Comparison of ENCODE assay signal across 18 cellular contexts in the genomic region with DNA sequence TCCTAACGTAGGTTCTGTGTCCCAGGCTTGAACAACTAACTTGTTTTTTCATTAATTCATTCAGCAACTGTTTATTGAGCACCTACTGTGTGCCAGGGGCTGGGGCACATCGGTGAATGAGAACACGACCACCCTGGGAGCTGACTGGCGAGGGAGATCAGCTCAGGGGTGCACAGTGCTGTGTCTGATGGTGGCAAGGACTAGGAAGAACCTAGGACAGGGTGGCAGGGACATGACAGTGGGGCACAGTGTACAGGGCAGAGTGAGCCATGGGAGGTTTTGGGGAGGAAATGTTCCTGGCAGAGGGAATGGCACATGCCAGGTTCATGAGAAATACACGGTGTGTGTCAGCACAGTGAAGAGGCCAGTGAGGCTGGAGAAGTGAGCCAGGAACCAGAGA.
DNase-seq lines count a peak whose midpoint lies in the region; ATAC-seq, FAIRE-seq and TF ChIP-seq lines count a peak whose summit lies in the region.
"Had no signal": no experiment of that assay in that cellular context is flagged by ENCODE, and none has a peak within 500 bp of the region (broad histone marks: within the 10 kb centered on the region; RNA-seq: fewer than 3 reads in every experiment).

No MANE protein-coding gene starts in this region.

- H3K23ac ChIP-seq in H9 (ENCODE audit: insufficient read length, low read depth, low read length) = no peak overlapping the region

- H3K9ac ChIP-seq in H9 (ENCODE audit: extremely low read depth, insufficient read length, low read length) (no peak overlapping the region), GM12878 (ENCODE audit: control insufficient read depth, insufficient read depth, low read length) (no peak overlapping the region), kidney (ENCODE audit: low read length in 2 of 2) (no peak overlapping the region)
- H3K9ac ChIP-seq: BLaER1 treated with 17β-estradiol and CSF1 and Interleukin-3, amounts not matched to agents 10 nM and 100 nM had no signal

- H3K27me3 Mint-ChIP-seq in Caco-2 (ENCODE audit: insufficient read depth, unreplicated experiment) (no peaks in the 10 kb centered on the region), H9 (ENCODE audit: low read depth) (no peaks in the 10 kb centered on the region; the same call in 1 of the 2 replicates), progenitor cell of endocrine pancreas (no peaks in the 10 kb centered on the region)

- no peaks in the 10 kb centered on the region for H3K23me2 ChIP-seq in H9 (ENCODE audit: insufficient read length, low read depth, low read length, poor library complexity, severe bottlenecking)

- H4K8ac ChIP-seq in H9 (replicated peaks; ENCODE audit: insufficient read length, low read depth, low read length) = peak overlapping the region; percentile 69

- no peak overlapping the region for H3K14ac ChIP-seq in H9 (ENCODE audit: insufficient read depth, low read length)

- no peak for TF ChIP-seq POLR2A in GM12878 (IDR thresholded peaks at IDR 0.05; ENCODE audit: low read depth, low read length)

- H3K36me3 ChIP-seq in Caco-2 (ENCODE audit: control insufficient read depth, insufficient read depth, low read length) = no peaks in the 10 kb centered on the region
- H3K36me3 ChIP-seq in GM12878 (ENCODE audit: control insufficient read depth in 2 of 2, insufficient read depth in 2 of 2, low read length in 1 of 2) = no peaks in the 10 kb centered on the region
- H3K36me3 ChIP-seq in PC-9 (ENCODE audit: low read depth) = no peaks in the 10 kb centered on the region
- H3K36me3 ChIP-seq in kidney (ENCODE audit: control insufficient read depth in 1 of 2, insufficient read depth in 2 of 2, low read length in 2 of 2) = no peaks in the 10 kb centered on the region
- H3K36me3 ChIP-seq: BLaER1 treated with 17β-estradiol and CSF1 and Interleukin-3, amounts not matched to agents 10 nM and 100 nM; HAP-1 had no signal

- H3K4me1 Mint-ChIP-seq in Caco-2 (ENCODE audit: low read depth, unreplicated experiment) (peaks cover 13% of the 10 kb centered on the region), H9 (peaks cover 0 to 10% of the 10 kb centered on the region in 2 experiments; a peak in 1 of 4 replicates), progenitor cell of endocrine pancreas (ENCODE audit: low read depth) (no peaks in the 10 kb centered on the region)
- H3K4me1 Mint-ChIP-seq: B cell had no signal

- no CpG with 5 or more reads among the region's 5 CpGs for WGBS in H9 (ENCODE audit: extremely low coverage, insufficient read length, low lambda C conversion rate)
- WGBS in GM12878 (ENCODE audit: insufficient coverage, insufficient replicate concordance, low lambda C conversion rate, missing lambda C conversion rate) = 24% methylated on average over 5 of the region's 5 CpGs

- no peaks in the 10 kb centered on the region for H3F3A ChIP-seq in PC-9 (ENCODE audit: insufficient read depth, low read depth)

- H3K4me1 ChIP-seq in Caco-2 (no peaks in the 10 kb centered on the region), H9 (ENCODE audit: insufficient read depth, low read length) (no peaks in the 10 kb centered on the region), GM12878 (ENCODE audit: control insufficient read depth, insufficient read depth, low read length) (no peaks in the 10 kb centered on the region), PC-9 (replicated peaks; ENCODE audit: insufficient read depth) (no peaks in the 10 kb centered on the region), kidney (ENCODE audit: control insufficient read depth in 1 of 2, insufficient read depth in 1 of 2, low read depth in 1 of 2, low read length in 2 of 2) (no peaks in the 10 kb centered on the region)
- H3K4me1 ChIP-seq: HAP-1 had no signal

- H3K36me3 Mint-ChIP-seq in Caco-2 (ENCODE audit: insufficient read depth, unreplicated experiment) (peaks cover 91% of the 10 kb centered on the region), H9 (ENCODE audit: insufficient read depth in 1 of 3, low read depth in 3 of 3) (peaks cover 2 to 8% (median 7%) of the 10 kb centered on the region in 3 experiments; a peak in 5 of 7 replicates), progenitor cell of endocrine pancreas (ENCODE audit: insufficient read depth) (peaks cover 15% of the 10 kb centered on the region)
- H3K36me3 Mint-ChIP-seq: CD8-positive, alpha-beta T cell had no signal

- H4K5ac ChIP-seq in H9 (ENCODE audit: insufficient read length, low read depth, low read length) = no peak overlapping the region

- TF ChIP-seq RAD21 in GM12878 (IDR thresholded peaks at IDR 0.05; ENCODE audit: insufficient read depth, low read depth, low read length) = no peak

- H3K4me3 ChIP-seq in Caco-2 (ENCODE audit: low read depth, low read length) = no peak overlapping the region
- H3K4me3 ChIP-seq in GM12878 = no peak overlapping the region
- no peak overlapping the region for H3K4me3 ChIP-seq in coronary artery
- no peak overlapping the region for H3K4me3 ChIP-seq in PC-9
- no peak overlapping the region for H3K4me3 ChIP-seq in kidney (ENCODE audit: low read length in 2 of 2)
- H3K4me3 ChIP-seq: BLaER1 treated with 17β-estradiol and CSF1 and Interleukin-3, amounts not matched to agents 10 nM and 100 nM; HAP-1 had no signal

- H3K79me1 ChIP-seq in H9 (ENCODE audit: insufficient read depth, low read depth, low read length, poor library complexity, severe bottlenecking) = no peaks in the 10 kb centered on the region

- RAD21 ChIA-PET in GM12878 (lab: Charles Lee; ENCODE audit: unreplicated experiment) = no interaction called here

- H3K27ac ChIP-seq in H9 (ENCODE audit: insufficient read length, low read depth, low read length) = no peak overlapping the region
- H3K27ac ChIP-seq in GM12878 (ENCODE audit: control insufficient read depth, insufficient read depth) = no peak overlapping the region
- no peak overlapping the region for H3K27ac ChIP-seq in coronary artery
- H3K27ac ChIP-seq in PC-9 = no peak overlapping the region
- H3K27ac ChIP-seq in kidney (ENCODE audit: low read depth in 2 of 2, low read length in 2 of 2) = no peak overlapping the region

- no peak overlapping the region for H3T11ph ChIP-seq in H9 (ENCODE audit: low read length)

- H3K79me2 ChIP-seq in H9 (ENCODE audit: insufficient read depth, low read length) (no peaks in the 10 kb centered on the region), GM12878 (ENCODE audit: control insufficient read depth, insufficient read depth, low read length) (no peaks in the 10 kb centered on the region), PC-9 (ENCODE audit: low read depth) (no peaks in the 10 kb centered on the region)

- no peak overlapping the region for H2BK12ac ChIP-seq in H9 (ENCODE audit: insufficient read length, low read depth, low read length)

- DNase-seq in Caco-2 (no peak), H9 (no peak), GM12878 (ENCODE audit: low read depth, low spot score) (no peak), progenitor cell of endocrine pancreas (ENCODE audit: low spot score, unreplicated experiment) (no peak), coronary artery (ENCODE audit: low spot score) (no peak), PC-9 (no peak), hepatic stellate cell (ENCODE audit: low spot score) (no peak), kidney (no peak)
- DNase-seq: CD8-positive, alpha-beta T cell; DMS 273 treated with DMSO at 0.1 percent for 48 hours; DMS53; DND-41; EL had no signal

- no peak overlapping the region for H2BK20ac ChIP-seq in H9 (ENCODE audit: low read depth, low read length, poor library complexity, severe bottlenecking)

- H3K27ac Mint-ChIP-seq in Caco-2 (ENCODE audit: unreplicated experiment) (peak overlapping the region; percentile 5), H9 (peak overlapping the region in 1 of 3 experiments; percentile 19; a peak in 1 of 7 replicates), progenitor cell of endocrine pancreas (peak overlapping the region; percentile 26)
- H3K27ac Mint-ChIP-seq: B cell; CD8-positive, alpha-beta T cell had no signal

- H3K18ac ChIP-seq in H9 (ENCODE audit: insufficient read length, low read depth, low read length) = no peak overlapping the region

- H3K4me3 Mint-ChIP-seq in Caco-2 (ENCODE audit: unreplicated experiment) (peak overlapping the region; percentile 1), H9 (no peak overlapping the region), progenitor cell of endocrine pancreas (ENCODE audit: low read depth) (no peak overlapping the region)
- H3K4me3 Mint-ChIP-seq: B cell; CD8-positive, alpha-beta T cell had no signal

- no peak for FAIRE-seq in GM12878 (lab: Jason Lieb, UNC)
- no peak for FAIRE-seq in kidney (lab: Jason Lieb, UNC)
- FAIRE-seq: GM12891, H1 had no signal

- no peak overlapping the region for H3K4ac ChIP-seq in H9 (ENCODE audit: low read depth, low read length)

- no peak for TF ChIP-seq CTCF in Caco-2 (IDR thresholded peaks at IDR 0.05; ENCODE audit: insufficient read depth in 1 of 2, low read depth in 1 of 2, low read length in 1 of 2, severe bottlenecking in 1 of 2, unreplicated experiment in 1 of 2)
- TF ChIP-seq CTCF in H9 (conservative IDR thresholded peaks at IDR 0.05) = no peak
- TF ChIP-seq CTCF in GM12878 (IDR thresholded peaks at IDR 0.05 in 2 of 3, conservative IDR thresholded peaks at IDR 0.05 in 1 of 3; ENCODE audit: control insufficient read depth in 2 of 3, extremely low read depth in 1 of 3, insufficient read depth in 1 of 3, low read depth in 3 of 3, low read length in 3 of 3) = no peak
- TF ChIP-seq CTCF in progenitor cell of endocrine pancreas (IDR thresholded peaks at IDR 0.05; ENCODE audit: unreplicated experiment) = no peak
- no peak for TF ChIP-seq CTCF in coronary artery (IDR thresholded peaks at IDR 0.05)
- no peak for TF ChIP-seq CTCF in PC-9 (conservative IDR thresholded peaks at IDR 0.05)
- TF ChIP-seq CTCF in kidney (IDR thresholded peaks at IDR 0.05; ENCODE audit: borderline replicate concordance, extremely low read depth, insufficient read depth) = no peak

- H3K9me3 ChIP-seq in Caco-2 (no peaks in the 10 kb centered on the region), H9 (ENCODE audit: control insufficient read depth, low read depth, low read length) (no peaks in the 10 kb centered on the region), GM12878 (replicated peaks; ENCODE audit: control insufficient read depth, insufficient read depth, low read length) (no peaks in the 10 kb centered on the region), PC-9 (ENCODE audit: insufficient read depth, low read depth) (no peaks in the 10 kb centered on the region), kidney (ENCODE audit: control insufficient read depth in 1 of 2, low read length in 2 of 2) (no peaks in the 10 kb centered on the region)
- H3K9me3 ChIP-seq: BLaER1 treated with 17β-estradiol and CSF1 and Interleukin-3, amounts not matched to agents 10 nM and 100 nM; HAP-1 had no signal

- H2BK5ac ChIP-seq in H9 (ENCODE audit: insufficient read length, low read length) = no peak overlapping the region

- in situ Hi-C loops in GM12878 (cut with MboI) = no loop called here

- SMC1A ChIA-PET in GM12878 (lab: Charles Lee; ENCODE audit: uncharacterized antibody, unreplicated experiment) = no interaction called here

- BruUV-seq in Caco-2 (replicated peaks; lab: Mats Ljungman, UMichigan) (no TSS peak), GM12878 (replicated peaks; lab: Mats Ljungman, UMichigan) (no TSS peak), PC-9 (replicated peaks; lab: Mats Ljungman, UMichigan) (no TSS peak)

- no peak overlapping the region for H2AK5ac ChIP-seq in H9 (ENCODE audit: insufficient read length, low read length)

- H4K91ac ChIP-seq in H9 (ENCODE audit: insufficient read length, low read depth, low read length) = no peak overlapping the region

- no peak overlapping the region for H3K56ac ChIP-seq in H9 (ENCODE audit: insufficient read length, low read depth, low read length)

- no peak for ATAC-seq in GM12878
- ATAC-seq: CD8-positive, alpha-beta T cell had no signal

- no peaks in the 10 kb centered on the region for H3K27me3 ChIP-seq in Caco-2 (replicated peaks; ENCODE audit: control insufficient read depth, insufficient read depth, low read length)
- no peaks in the 10 kb centered on the region for H3K27me3 ChIP-seq in H9 (ENCODE audit: insufficient read depth, low read length)
- no peaks in the 10 kb centered on the region; a peak in 1 of 4 replicates for H3K27me3 ChIP-seq in GM12878 (replicated peaks in 1 of 2; ENCODE audit: control insufficient read depth in 2 of 2, insufficient read depth in 2 of 2, low read length in 1 of 2)
- peaks cover 19% of the 10 kb centered on the region for H3K27me3 ChIP-seq in PC-9 (ENCODE audit: insufficient read depth, low read depth)
- H3K27me3 ChIP-seq: BLaER1 treated with 17β-estradiol and CSF1 and Interleukin-3, amounts not matched to agents 10 nM and 100 nM had no signal

- no peak overlapping the region for H2BK15ac ChIP-seq in H9 (ENCODE audit: low read depth, low read length)

- POLR2A ChIA-PET in Caco-2 (lab: Charles Lee) = interaction anchor here (1.3 kb wide), 1 partner anchor 76 kb away, joined by 3 read pairs; no protein-coding TSS in a partner anchor
- POLR2A ChIA-PET in GM12878 (lab: Charles Lee) = no interaction called here
- POLR2A ChIA-PET in PC-9 (lab: Charles Lee; ENCODE audit: unreplicated experiment) = no interaction called here

- H3K9me3 Mint-ChIP-seq in Caco-2 (ENCODE audit: unreplicated experiment) (peaks cover 9% of the 10 kb centered on the region), H9 (no peaks in the 10 kb centered on the region), progenitor cell of endocrine pancreas (ENCODE audit: low read depth) (peaks cover 5% of the 10 kb centered on the region)
- H3K9me3 Mint-ChIP-seq: CD8-positive, alpha-beta T cell had no signal

- H2BK120ac ChIP-seq in H9 (ENCODE audit: low read depth, low read length, poor library complexity, severe bottlenecking) = no peak overlapping the region

- no peaks in the 10 kb centered on the region for H4K20me1 ChIP-seq in H9 (ENCODE audit: control insufficient read depth, insufficient read depth, insufficient read length)
- H4K20me1 ChIP-seq in GM12878 (ENCODE audit: control insufficient read depth, insufficient read depth) = no peaks in the 10 kb centered on the region; the same call in 1 of the 2 replicates
- no peaks in the 10 kb centered on the region for H4K20me1 ChIP-seq in PC-9 (ENCODE audit: insufficient read depth)

- no peak for TF ChIP-seq EP300 in GM12878 (IDR thresholded peaks at IDR 0.05; ENCODE audit: borderline replicate concordance in 1 of 2, control insufficient read depth in 1 of 2, low read depth in 2 of 2, low read length in 2 of 2)

- H3K4me2 ChIP-seq in H9 (ENCODE audit: insufficient read depth, insufficient read length, low read length) (no peak overlapping the region), GM12878 (ENCODE audit: control insufficient read depth, insufficient read depth) (no peak overlapping the region), PC-9 (no peak overlapping the region)

- no peak overlapping the region for H2AFZ ChIP-seq in H9 (ENCODE audit: low read length)
- H2AFZ ChIP-seq in GM12878 (ENCODE audit: control insufficient read depth, low read depth, low read length) = no peak overlapping the region
- H2AFZ ChIP-seq in PC-9 = no peak overlapping the region

- intact Hi-C loops in Caco-2 (cut with micrococcal nuclease; ENCODE audit: unreplicated experiment) (no loop called here), GM12878 (cut with micrococcal nuclease; ENCODE audit: unreplicated experiment) (no loop called here), PC-9 (cut with micrococcal nuclease; ENCODE audit: unreplicated experiment) (no loop called here), kidney (cut with DNase I) (no loop called here)

- H3K9me2 ChIP-seq in PC-9 (ENCODE audit: insufficient read depth) = no peaks in the 10 kb centered on the region

- CTCF ChIA-PET in Caco-2 (lab: Charles Lee) (no interaction called here), GM12878 (lab: Yijun Ruan, JAX) (no interaction called here), PC-9 (lab: Charles Lee) (no interaction called here)
